In genomic region chr11:120383518-120384155, GRCh38 we compare ENCODE assay signal across 15 cellular contexts. TPM values are rescaled to one million over a fixed set of nuclear protein-coding genes. Genes with fewer than 3 reads are reported as not detected.
A peak's percentile ranks its signal among the peaks of the same experiment; 100 is the strongest.
DNase-seq lines count a peak whose midpoint lies in the region; ATAC-seq and TF ChIP-seq lines count a peak whose summit lies in the region.
"Had no signal": no experiment of that assay in that cellular context is flagged by ENCODE, and none has a peak within 500 bp of the region (broad histone marks: within the 10 kb centered on the region; RNA-seq: fewer than 3 reads in every experiment).

No MANE protein-coding gene starts in this region.

- H3K27ac ChIP-seq in mammary epithelial cell (ENCODE audit: insufficient read depth, low read depth, low read length): no peak overlapping the region
- H3K27ac ChIP-seq in RWPE2 (ENCODE audit: poor library complexity, severe bottlenecking): no peak overlapping the region
- no peak overlapping the region for H3K27ac ChIP-seq in foreskin keratinocyte
- H3K27ac ChIP-seq in smooth muscle cell (ENCODE audit: low read depth): peak overlapping the region; percentile 88
- H3K27ac ChIP-seq: 22Rv1 had no signal

- POLR2A ChIA-PET in MCF 10A (lab: Yijun Ruan, JAX): interaction anchor here (0.9 to 2.6 kb wide), 3 partner anchors 9 to 43 kb away, joined by 3 to 13 read pairs (median 12); no protein-coding TSS in a partner anchor

- H3K36me3 Mint-ChIP-seq in MCF 10A (ENCODE audit: insufficient read depth, unreplicated experiment): peaks cover 10% of the 10 kb centered on the region
- H3K36me3 Mint-ChIP-seq: CD8-positive, alpha-beta T cell had no signal

- H3K4me1 ChIP-seq in mammary epithelial cell (ENCODE audit: insufficient read depth, low read length) (peaks cover 15% of the 10 kb centered on the region), RWPE2 (ENCODE audit: insufficient read depth, poor library complexity, severe bottlenecking) (peaks cover 40% of the 10 kb centered on the region), foreskin keratinocyte (peaks cover 42% of the 10 kb centered on the region), smooth muscle cell (ENCODE audit: low read depth) (peaks cover 35% of the 10 kb centered on the region)

- in situ Hi-C loops in mammary epithelial cell (cut with MboI; ENCODE audit: low sequenced_read_pairs in 2 of 2): no loop called here

- H3K36me3 ChIP-seq in mammary epithelial cell (ENCODE audit: insufficient read depth, low read length) (no peaks in the 10 kb centered on the region), RWPE2 (ENCODE audit: low read depth) (no peaks in the 10 kb centered on the region), smooth muscle cell (ENCODE audit: low read depth) (no peaks in the 10 kb centered on the region)

- H3K9ac ChIP-seq in mammary epithelial cell (ENCODE audit: insufficient read depth, low read length) (no peak overlapping the region), smooth muscle cell (ENCODE audit: low read depth) (no peak overlapping the region)

- 97% methylated on average over 3 of the region's 4 CpGs for WGBS in mammary epithelial cell (ENCODE audit: low coverage, missing lambda C conversion rate)
- WGBS in smooth muscle cell (ENCODE audit: low lambda C conversion rate): 91% methylated on average over 4 of the region's 4 CpGs

- CTCF ChIA-PET in mammary epithelial cell (lab: Charles Lee; ENCODE audit: low non-redundant PET): no interaction called here
- CTCF ChIA-PET in MCF 10A (lab: Yijun Ruan, JAX): interaction anchor here (1.0 kb wide), 1 partner anchor 46 kb away, joined by 4 read pairs; no protein-coding TSS in a partner anchor

- peaks cover 27% of the 10 kb centered on the region for H3K4me1 Mint-ChIP-seq in MCF 10A (ENCODE audit: insufficient read depth, unreplicated experiment)

- H2AFZ ChIP-seq in mammary epithelial cell (ENCODE audit: low read depth, low read length) (no peak overlapping the region), smooth muscle cell (ENCODE audit: low read depth) (no peak overlapping the region)

- H3K27me3 Mint-ChIP-seq in MCF 10A (ENCODE audit: insufficient read depth, unreplicated experiment): no peaks in the 10 kb centered on the region

- DNase-seq in mammary epithelial cell: peak; percentile 68
- DNase-seq in MCF 10A (ENCODE audit: unreplicated experiment): no peak
- no peak for DNase-seq in RWPE2 (ENCODE audit: low spot score)
- peak; percentile 56 to 83 for DNase-seq in foreskin keratinocyte
- DNase-seq in smooth muscle cell (lab: John Stamatoyannopoulos, UW; ENCODE audit: unreplicated experiment): no peak
- DNase-seq in NCI-H187 treated with DMSO at 0.1 percent for 48 hours (lab: John Stamatoyannopoulos, UW): no peak
- no peak for DNase-seq in dedifferentiated amniotic fluid mesenchymal stem cell (ENCODE audit: extremely low spot score)
- DNase-seq in DMS 273 (lab: John Stamatoyannopoulos, UW; ENCODE audit: unreplicated experiment): no peak
- DNase-seq: CD8-positive, alpha-beta T cell; KBM-7; NCI-H1092; NCI-H2107; NCI-H446; NCI-H748 treated with DMSO at 0.1 percent for 48 hours had no signal

- H4K20me1 ChIP-seq in mammary epithelial cell (ENCODE audit: insufficient read depth, low read length) (no peaks in the 10 kb centered on the region), smooth muscle cell (ENCODE audit: low read depth) (peaks cover 59% of the 10 kb centered on the region)

- intact Hi-C loops in mammary epithelial cell (cut with micrococcal nuclease): no loop called here
- intact Hi-C loops in MCF 10A (cut with micrococcal nuclease): no loop called here

- no peak overlapping the region for H3K27ac Mint-ChIP-seq in MCF 10A (ENCODE audit: low read depth, unreplicated experiment)
- H3K27ac Mint-ChIP-seq: CD8-positive, alpha-beta T cell had no signal

- BruUV-seq in mammary epithelial cell (replicated peaks; lab: Mats Ljungman, UMichigan) (no TSS peak), MCF 10A (replicated peaks; lab: Mats Ljungman, UMichigan) (no TSS peak)

- H3F3A ChIP-seq in smooth muscle cell (ENCODE audit: low read depth): peaks cover 9% of the 10 kb centered on the region

- ATAC-seq in RWPE2 (ENCODE audit: low read depth): peak; percentile 61
- peak; percentile 85 for ATAC-seq in foreskin keratinocyte
- ATAC-seq: CD8-positive, alpha-beta T cell had no signal

- no peak overlapping the region for H3K4me3 ChIP-seq in mammary epithelial cell (replicated peaks in 1 of 3; ENCODE audit: insufficient read depth in 1 of 3, low read depth in 2 of 3, low read length in 3 of 3)
- H3K4me3 ChIP-seq in RWPE2 (ENCODE audit: severe bottlenecking): no peak overlapping the region
- H3K4me3 ChIP-seq in smooth muscle cell: no peak overlapping the region

- H3K79me2 ChIP-seq in mammary epithelial cell (ENCODE audit: insufficient read depth, low read length) (peaks cover 85% of the 10 kb centered on the region), smooth muscle cell (ENCODE audit: low read depth) (peaks cover 98% of the 10 kb centered on the region)

- H3K9me3 ChIP-seq in mammary epithelial cell (replicated peaks; ENCODE audit: insufficient read depth, low read length): no peaks in the 10 kb centered on the region
- H3K9me3 ChIP-seq in RWPE2 (ENCODE audit: severe bottlenecking): no peaks in the 10 kb centered on the region
- peaks cover 2% of the 10 kb centered on the region for H3K9me3 ChIP-seq in smooth muscle cell (replicated peaks; ENCODE audit: low read depth)

- peaks cover 5% of the 10 kb centered on the region for H3K9me3 Mint-ChIP-seq in MCF 10A (ENCODE audit: unreplicated experiment)

- dilution Hi-C loops in mammary epithelial cell (cut with HindIII; ENCODE audit: low sequenced_read_pairs): no loop called here

- H3K4me3 Mint-ChIP-seq in MCF 10A (ENCODE audit: unreplicated experiment): no peak overlapping the region
- H3K4me3 Mint-ChIP-seq: CD8-positive, alpha-beta T cell had no signal

- TF ChIP-seq CTCF in mammary epithelial cell (conservative IDR thresholded peaks at IDR 0.05 in 1 of 2, IDR thresholded peaks at IDR 0.05 in 1 of 2; ENCODE audit: extremely low read depth in 1 of 2, insufficient read depth in 1 of 2, low read depth in 1 of 2, low read length in 2 of 2) (no peak), MCF 10A (IDR thresholded peaks at IDR 0.05; ENCODE audit: unreplicated experiment) (no peak), RWPE2 (IDR thresholded peaks at IDR 0.05; ENCODE audit: poor library complexity, severe bottlenecking) (no peak), foreskin keratinocyte (conservative IDR thresholded peaks at IDR 0.05) (no peak), smooth muscle cell (IDR thresholded peaks at IDR 0.05; ENCODE audit: borderline replicate concordance, insufficient read depth, poor library complexity, severe bottlenecking) (no peak)

- H3K4me2 ChIP-seq in mammary epithelial cell (ENCODE audit: insufficient read depth, low read depth, low read length) (peak overlapping the region; percentile 23), smooth muscle cell (no peak overlapping the region)

- H3K27me3 ChIP-seq in mammary epithelial cell (ENCODE audit: insufficient read depth, low read length) (no peaks in the 10 kb centered on the region), RWPE2 (ENCODE audit: insufficient read depth, poor library complexity, severe bottlenecking) (no peaks in the 10 kb centered on the region), foreskin keratinocyte (no peaks in the 10 kb centered on the region), smooth muscle cell (ENCODE audit: low read depth) (no peaks in the 10 kb centered on the region)

RNA-seq across cellular contexts. Expression of gene ARHGEF12, which starts 47.4 kb away (rescaled TPM):
- total RNA-seq in mammary epithelial cell: 10 to 100 TPM; 54.3 to 55.7 TPM
- 11.7 TPM for polyA plus RNA-seq in mammary epithelial cell
- 47.2 TPM for polyA minus RNA-seq in mammary epithelial cell
- total RNA-seq in MCF 10A (2022): 61.2 and 62.8 TPM in 2 replicates
- total RNA-seq in foreskin keratinocyte: 61.3 and 66.7 TPM in 2 replicates
- 7.2 and 8.2 TPM in 2 replicates for polyA plus RNA-seq in foreskin keratinocyte
- 89.4 and 108 TPM in 2 replicates for total RNA-seq in smooth muscle cell
- polyA plus RNA-seq in smooth muscle cell: 24.6 and 29.2 TPM in 2 replicates

RNA-seq across cellular contexts. Expression of gene TLCD5, which starts 58.5 kb away (rescaled TPM):
- total RNA-seq in mammary epithelial cell: 1 to 10 TPM; 3.0 to 3.2 TPM
- polyA plus RNA-seq in mammary epithelial cell: 2.5 TPM
- 1.1 TPM for polyA minus RNA-seq in mammary epithelial cell
- 9.6 and 13.0 TPM in 2 replicates for total RNA-seq in MCF 10A (2022)
- total RNA-seq in foreskin keratinocyte: 2.7 and 3.4 TPM in 2 replicates
- polyA plus RNA-seq in foreskin keratinocyte: 4.1 and 4.2 TPM in 2 replicates
- 3.9 and 6.0 TPM in 2 replicates for total RNA-seq in smooth muscle cell
- 5.1 and 6.6 TPM in 2 replicates for polyA plus RNA-seq in smooth muscle cell

Comparison
In these comparisons a context has a peak if more than half of its experiments do, and no peak if none do; other contexts are left out.
1. DNase-seq: peak in mammary epithelial cell (single experiment) and foreskin keratinocyte (2 of 2); none in MCF 10A (single experiment), RWPE2 (single experiment), smooth muscle cell (single experiment), NCI-H187 treated with DMSO at 0.1 percent for 48 hours (single experiment), dedifferentiated amniotic fluid mesenchymal stem cell (single experiment) and DMS 273 (single experiment).